ENCODE assay signal across 6 cellular contexts in genomic region chr6:17070400-17070799, GRCh38. TPM values are rescaled to one million over a fixed set of nuclear protein-coding genes. Genes with fewer than 3 reads are reported as not detected.
"Had no signal": no experiment of that assay in that cellular context is flagged by ENCODE, and none has a peak within 500 bp of the region (broad histone marks: within the 10 kb centered on the region; RNA-seq: fewer than 3 reads in every experiment).

No MANE protein-coding gene starts in this region.

RNA-seq across cellular contexts. Expression of gene STMND1, which starts 31.4 kb away (rescaled TPM):
- total RNA-seq: GM23248, H1, H4, H7, H9 had no signal
- polyA plus RNA-seq: GM23248, GM23338, H1 had no signal
